ENCODE assay signal across 9 cellular contexts in genomic region chr22:35538801-35539321, GRCh38. TPM values are rescaled to one million over a fixed set of nuclear protein-coding genes. Genes with fewer than 3 reads are reported as not detected.
DNase-seq lines count a peak whose midpoint lies in the region; ATAC-seq and TF ChIP-seq lines count a peak whose summit lies in the region.
"Had no signal": no experiment of that assay in that cellular context is flagged by ENCODE, and none has a peak within 500 bp of the region (broad histone marks: within the 10 kb centered on the region; RNA-seq: fewer than 3 reads in every experiment).

No MANE protein-coding gene starts in this region.

- H3K27me3 ChIP-seq in upper lobe of left lung, result peaks cover 0 to 13% (median 9%) of the 10 kb centered on the region in 4 donors

- 73 to 89% methylated on average over 5 of the region's 5 CpGs for WGBS in upper lobe of left lung, 2 donors

- H3K9me3 ChIP-seq in upper lobe of left lung, result no peaks in the 10 kb centered on the region

- ATAC-seq in upper lobe of left lung (ENCODE audit: low FRiP score in 2 of 2) (no peak), GM18909 (IDR thresholded peaks at IDR 0.05; ENCODE audit: poor library complexity, unreplicated experiment) (no peak), GM18517 (IDR thresholded peaks at IDR 0.05; ENCODE audit: unreplicated experiment) (no peak), GM18868 (IDR thresholded peaks at IDR 0.05; ENCODE audit: unreplicated experiment) (no peak)

- no peak for TF ChIP-seq POLR2A in upper lobe of left lung (IDR thresholded peaks at IDR 0.05)

- H3K36me3 ChIP-seq in upper lobe of left lung, result no peaks in the 10 kb centered on the region

- TF ChIP-seq CTCF in C4-2B (conservative IDR thresholded peaks at IDR 0.05) (peak; percentile 77), upper lobe of left lung (IDR thresholded peaks at IDR 0.05) (peak; percentile 28 to 60 (median 43))

- H3K4me1 ChIP-seq in upper lobe of left lung, result peaks cover 17 to 32% (median 26%) of the 10 kb centered on the region in 4 donors

- DNase-seq in HT-29 (ENCODE audit: low spot score), result peak; percentile 15
- DNase-seq in activated T-cell treated with anti-CD3 and anti-CD28 coated beads, Interleukin-2, amount 50 U/mL, for 1 hour, result peak; percentile 45
- peak; percentile 60 for DNase-seq in kidney tubule cell (ENCODE audit: low spot score)
- no peak for DNase-seq in upper lobe of left lung

- TF ChIP-seq EP300 in upper lobe of left lung (IDR thresholded peaks at IDR 0.05), result no peak

- H3K4me3 ChIP-seq in upper lobe of left lung, result no peak overlapping the region

- H3K27ac ChIP-seq in C4-2B (no peak overlapping the region), upper lobe of left lung (no peak overlapping the region)
- H3K27ac ChIP-seq: epithelial cell of prostate had no signal

RNA-seq across cellular contexts. Expression of gene RASD2, which starts 1.8 kb away (rescaled TPM):
- 0.05 TPM in 1 of 2 replicates, not detected in the other for total RNA-seq in HT-29 (2014; rRNA removed; shearing (Covaris generic))
- 1 to 10 TPM in 4 of 6 donors, under 1 TPM in 2; 0.49 to 4.2 (median 1.7) TPM for total RNA-seq in upper lobe of left lung

Comparison
In these comparisons a context has a peak if more than half of its experiments do, and no peak if none do; other contexts are left out.
1. DNase-seq: peak in HT-29 (single experiment), activated T-cell treated with anti-CD3 and anti-CD28 coated beads, Interleukin-2, amount 50 U/mL, for 1 hour (single experiment) and kidney tubule cell (single experiment); none in upper lobe of left lung (0 of 2).